In genomic region chr1:154453155-154453554, GRCh38 we compare ENCODE assay signal across 19 cellular contexts. TPM values are rescaled to one million over a fixed set of nuclear protein-coding genes. Genes with fewer than 3 reads are reported as not detected.
A peak's percentile ranks its signal among the peaks of the same experiment; 100 is the strongest.
DNase-seq lines count a peak whose midpoint lies in the region; ATAC-seq and TF ChIP-seq lines count a peak whose summit lies in the region.
"Had no signal": no experiment of that assay in that cellular context is flagged by ENCODE, and none has a peak within 500 bp of the region (broad histone marks: within the 10 kb centered on the region; RNA-seq: fewer than 3 reads in every experiment).

No MANE protein-coding gene starts in this region.

- peaks cover 59% of the 10 kb centered on the region for H3K36me3 ChIP-seq in CD4-positive, alpha-beta memory T cell (ENCODE audit: insufficient read depth, low read length)
- H3K36me3 ChIP-seq in RWPE2 (ENCODE audit: low read depth) (peaks cover 30% of the 10 kb centered on the region), psoas muscle (ENCODE audit: insufficient read depth in 1 of 2, low read depth in 1 of 2) (peaks cover 11 to 99% of the 10 kb centered on the region in 2 donors), thyroid gland (peaks cover 4 to 15% of the 10 kb centered on the region in 2 donors)

- no peak for DNase-seq in CD4-positive, alpha-beta memory T cell
- DNase-seq in RWPE2 (ENCODE audit: low spot score) (no peak), fibroblast of gingiva (ENCODE audit: low read depth) (peak; percentile 68), psoas muscle (no peak), 8988T (no peak), thyroid gland (no peak)
- no peak for DNase-seq in activated CD4-positive, alpha-beta T cell treated with anti-CD3 and anti-CD28 coated beads for 48 hours
- DNase-seq: activated naive CD4-positive, alpha-beta T cell treated with anti-CD3 and anti-CD28 coated beads for 36 hours; glutamatergic neuron; immature natural killer cell; NCI-H146; NCI-H510A treated with DMSO at 0.1 percent for 48 hours had no signal

- H3K36me3 Mint-ChIP-seq in CD4-positive, alpha-beta memory T cell: peaks cover 53 to 67% of the 10 kb centered on the region in 2 donors
- H3K36me3 Mint-ChIP-seq: immature natural killer cell, WTC11 had no signal

- ATAC-seq in RWPE2 (ENCODE audit: low read depth) (peak; percentile 12; the same call in 1 of the 3 replicates), psoas muscle (peak in 2 of 4 donors; percentile 19 to 21), GM18505 (IDR thresholded peaks at IDR 0.05; ENCODE audit: unreplicated experiment) (no peak)
- ATAC-seq: WTC11 had no signal

- H3K27ac Mint-ChIP-seq in CD4-positive, alpha-beta memory T cell: peak overlapping the region; percentile 25 to 88 (median 79)
- H3K27ac Mint-ChIP-seq: activated naive CD4-positive, alpha-beta T cell treated with anti-CD3 and anti-CD28 coated beads for 36 hours; immature natural killer cell; WTC11 had no signal

- H3K9me3 ChIP-seq in CD4-positive, alpha-beta memory T cell (ENCODE audit: control insufficient read depth in 1 of 2, low read length in 2 of 2): no peaks in the 10 kb centered on the region
- no peaks in the 10 kb centered on the region for H3K9me3 ChIP-seq in RWPE2 (ENCODE audit: severe bottlenecking)
- H3K9me3 ChIP-seq in psoas muscle: no peaks in the 10 kb centered on the region
- H3K9me3 ChIP-seq in thyroid gland: no peaks in the 10 kb centered on the region

- peaks cover 14% of the 10 kb centered on the region for H3K4me1 ChIP-seq in CD4-positive, alpha-beta memory T cell (ENCODE audit: insufficient read depth, low read length)
- H3K4me1 ChIP-seq in RWPE2 (ENCODE audit: insufficient read depth, poor library complexity, severe bottlenecking) (peaks cover 9% of the 10 kb centered on the region), psoas muscle (no peaks in the 10 kb centered on the region), thyroid gland (no peaks in the 10 kb centered on the region)
- H3K4me1 ChIP-seq: parathyroid adenoma had no signal

- H3K27ac ChIP-seq in CD4-positive, alpha-beta memory T cell (ENCODE audit: low read depth, low read length): no peak overlapping the region
- H3K27ac ChIP-seq in RWPE2 (ENCODE audit: poor library complexity, severe bottlenecking) (peak overlapping the region; percentile 55), psoas muscle (peak overlapping the region; percentile 30), thyroid gland (no peak overlapping the region)
- H3K27ac ChIP-seq: parathyroid adenoma had no signal

- TF ChIP-seq POLR2A in thyroid gland (IDR thresholded peaks at IDR 0.05) (no peak), GM18505 (IDR thresholded peaks at IDR 0.05; ENCODE audit: borderline replicate concordance, extremely low read depth, insufficient read depth, insufficient read length) (no peak)

- H3K4me1 Mint-ChIP-seq in CD4-positive, alpha-beta memory T cell: peaks cover 25 to 36% (median 29%) of the 10 kb centered on the region in 4 donors
- H3K4me1 Mint-ChIP-seq: immature natural killer cell, WTC11 had no signal

- WGBS in psoas muscle, 3 donors: 79 to 89% (median 79%) methylated on average over 5 of the region's 5 CpGs
- 76 to 83% methylated on average over 5 of the region's 5 CpGs for WGBS in thyroid gland, 2 donors

- H3K27me3 ChIP-seq in CD4-positive, alpha-beta memory T cell (ENCODE audit: insufficient read depth, low read length): no peaks in the 10 kb centered on the region
- H3K27me3 ChIP-seq in RWPE2 (ENCODE audit: insufficient read depth, poor library complexity, severe bottlenecking) (no peaks in the 10 kb centered on the region), psoas muscle (ENCODE audit: insufficient read depth in 3 of 3, low read length in 2 of 3) (no peaks in the 10 kb centered on the region), thyroid gland (no peaks in the 10 kb centered on the region)

- H3K4me3 ChIP-seq in CD4-positive, alpha-beta memory T cell (ENCODE audit: low read length in 2 of 2): no peak overlapping the region
- no peak overlapping the region for H3K4me3 ChIP-seq in RWPE2 (ENCODE audit: severe bottlenecking)
- no peak overlapping the region for H3K4me3 ChIP-seq in psoas muscle
- H3K4me3 ChIP-seq in thyroid gland (replicated peaks in 1 of 3): no peak overlapping the region

- intact Hi-C loops in CD4-positive, alpha-beta memory T cell (cut with micrococcal nuclease): no loop called here
- intact Hi-C loops in psoas muscle (cut with DNase I): no loop called here
- intact Hi-C loops in thyroid gland (cut with DNase I): no loop called here

- POLR2A ChIA-PET in CD4-positive, alpha-beta memory T cell (lab: Charles Lee; ENCODE audit: partially characterized antibody): interaction anchor here (0.6 to 1.5 kb wide), 3 partner anchors 14 to 233 kb away, joined by 3 read pairs; no protein-coding TSS in a partner anchor

- CTCF ChIA-PET in CD4-positive, alpha-beta memory T cell (lab: Charles Lee; ENCODE audit: partially characterized antibody): interaction anchor here (1.3 kb wide), 1 partner anchor 9 kb away, joined by 3 read pairs; no protein-coding TSS in a partner anchor

- no peaks in the 10 kb centered on the region for H3K27me3 Mint-ChIP-seq in CD4-positive, alpha-beta memory T cell

- no peak overlapping the region for H3K4me3 Mint-ChIP-seq in CD4-positive, alpha-beta memory T cell
- H3K4me3 Mint-ChIP-seq: activated naive CD4-positive, alpha-beta T cell treated with anti-CD3 and anti-CD28 coated beads for 36 hours; immature natural killer cell; WTC11 had no signal

- H3K9me3 Mint-ChIP-seq in CD4-positive, alpha-beta memory T cell: no peaks in the 10 kb centered on the region
- H3K9me3 Mint-ChIP-seq: activated naive CD4-positive, alpha-beta T cell treated with anti-CD3 and anti-CD28 coated beads for 36 hours; WTC11 had no signal

- TF ChIP-seq CTCF in RWPE2 (IDR thresholded peaks at IDR 0.05; ENCODE audit: poor library complexity, severe bottlenecking) (no peak), psoas muscle (IDR thresholded peaks at IDR 0.05) (no peak), thyroid gland (IDR thresholded peaks at IDR 0.05) (no peak)

RNA-seq across cellular contexts. Expression of gene IL6R, which starts 48.0 kb away (rescaled TPM):
- 100 to 1,000 TPM; 101 to 106 TPM for total RNA-seq in CD4-positive, alpha-beta memory T cell
- polyA plus RNA-seq in CD4-positive, alpha-beta memory T cell: 10 to 100 TPM; 54.6 to 73.0 TPM
- total RNA-seq in psoas muscle (100 to 1,000 TPM in 1 of 4 donors, 10 to 100 TPM in 3; 32.6 to 182 (median 80.9) TPM), thyroid gland (10 to 100 TPM in 1 of 4 donors, 1 to 10 TPM in 3; 4.4 to 15.3 (median 7.4) TPM)
- 10 to 100 TPM; 41.7 to 97.7 (median 80.8) TPM for polyA plus RNA-seq in psoas muscle

RNA-seq across cellular contexts. Expression of gene TDRD10, which starts 48.9 kb away (rescaled TPM):
- not detected for total RNA-seq in CD4-positive, alpha-beta memory T cell
- polyA plus RNA-seq in CD4-positive, alpha-beta memory T cell: not detected
- total RNA-seq in psoas muscle (under 1 TPM; 0.50 to 0.97 (median 0.68) TPM), thyroid gland (1 to 10 TPM; 5.6 to 9.9 (median 7.3) TPM)
- 1 to 10 TPM in 1 of 3 donors, under 1 TPM in 2; 0.69 to 2.3 (median 0.99) TPM for polyA plus RNA-seq in psoas muscle
- total RNA-seq: activated CD8-positive, alpha-beta memory T cell treated with anti-CD3 and anti-CD28 coated beads for 36 hours; activated naive CD4-positive, alpha-beta T cell treated with anti-CD3 and anti-CD28 coated beads for 36 hours; mononuclear cell; PC-3 had no signal
- polyA plus RNA-seq: immature natural killer cell had no signal

RNA-seq across cellular contexts. Expression of gene SHE, which starts 49.1 kb away (rescaled TPM):
- total RNA-seq in CD4-positive, alpha-beta memory T cell: not detected
- polyA plus RNA-seq in CD4-positive, alpha-beta memory T cell: not detected
- total RNA-seq in psoas muscle (1 to 10 TPM; 5.6 to 7.4 (median 7.0) TPM), thyroid gland (10 to 100 TPM; 35.8 to 56.0 (median 43.0) TPM)
- polyA plus RNA-seq in psoas muscle: 1 to 10 TPM; 4.0 to 6.2 (median 4.3) TPM
- total RNA-seq: activated CD8-positive, alpha-beta memory T cell treated with anti-CD3 and anti-CD28 coated beads for 36 hours; activated naive CD4-positive, alpha-beta T cell treated with anti-CD3 and anti-CD28 coated beads for 36 hours; bronchial epithelial cell; PC-3 had no signal

Comparison
In these comparisons a context has a peak if more than half of its experiments do, and no peak if none do; other contexts are left out.
1. H3K27ac ChIP-seq: peak in RWPE2 (single experiment) and psoas muscle (single experiment); none in CD4-positive, alpha-beta memory T cell (single experiment) and thyroid gland (0 of 3).
2. RNA of gene SHE, which starts 49.1 kb away (total RNA-seq): 35.8 to 56.0 TPM in thyroid gland and 5.6 to 7.4 TPM in psoas muscle; not detected in CD4-positive, alpha-beta memory T cell; every median in the first group is over 4 times any median in the second.